ENCODE assay signal across 23 cellular contexts in genomic region chr6:18031680-18032256, GRCh38.
"Had no signal": no experiment of that assay in that cellular context is flagged by ENCODE, and none has a peak within 500 bp of the region (broad histone marks: within the 10 kb centered on the region; RNA-seq: fewer than 3 reads in every experiment).

No MANE protein-coding gene starts in this region.

- H3K27me3 ChIP-seq: MG63, SJSA1 had no signal

- H3K4me3 ChIP-seq: MG63, SJSA1, SK-N-MC had no signal

- FAIRE-seq: RCC 7860 had no signal

- H3K9me3 ChIP-seq: MG63, SJSA1 had no signal

- DNase-seq: Karpas-422, KG1, MG63, NCI-H1092, NCI-H1105 treated with DMSO at 0.1 percent for 48 hours, NCI-H1417 treated with DMSO at 0.1 percent for 48 hours, NCI-H146, NCI-H187, NCI-H2029, NCI-H2081 treated with DMSO at 0.1 percent for 48 hours, NCI-H2171, NCI-H226, NCI-H446, NCI-H510A, NCI-H524 treated with DMSO at 0.1 percent for 48 hours, NCI-H69, NCI-H774, Right ventricle myocardium superior, RPMI8226, SIG-M5 had no signal

- H3K27ac ChIP-seq: SJSA1, SK-N-MC had no signal

- H3K4me1 ChIP-seq: SJSA1 had no signal

- H3K36me3 ChIP-seq: MG63, SJSA1 had no signal
